12 cellular contexts compared by ENCODE assay signal in genomic region chr5:40409600-40409999, GRCh38.
DNase-seq lines count a peak whose midpoint lies in the region; ATAC-seq, FAIRE-seq and TF ChIP-seq lines count a peak whose summit lies in the region.
"Had no signal": no experiment of that assay in that cellular context is flagged by ENCODE, and none has a peak within 500 bp of the region (broad histone marks: within the 10 kb centered on the region; RNA-seq: fewer than 3 reads in every experiment).

No MANE protein-coding gene starts in this region.

- POLR2A ChIA-PET in T-cell (lab: Charles Lee), result interaction anchor here (0.8 to 4.1 kb wide), 13 partner anchors 8 to 609 kb away, joined by 3 to 52 read pairs (median 10); partner anchors contain the start of gene PTGER4 (in 1 of the 2)

- H3K4me3 ChIP-seq in vagina, result no peak overlapping the region
- H3K4me3 ChIP-seq: MG63 had no signal

- no peak for TF ChIP-seq POLR2A in vagina (IDR thresholded peaks at IDR 0.05)

- H3K27ac Mint-ChIP-seq in T-cell, result peak overlapping the region; percentile 98 to 100
- H3K27ac Mint-ChIP-seq in dendritic cell treated with granulocyte-macrophage colony-stimulating factor and Interleukin-4, amounts not matched to agents 40 ng/mL and 50 ng/mL, for 4 days, result peak overlapping the region; percentile 72

- intact Hi-C loops in dendritic cell treated with granulocyte-macrophage colony-stimulating factor and Interleukin-4, amounts not matched to agents 40 ng/mL and 50 ng/mL, for 4 days (cut with micrococcal nuclease), result no loop called here
- intact Hi-C loops in vagina (cut with DNase I), result no loop called here

- no peak for FAIRE-seq in urothelium cell line (lab: Jason Lieb, UNC)
- FAIRE-seq: endometrium had no signal

- H3K27ac ChIP-seq in vagina, result no peak overlapping the region

- H3K9me3 Mint-ChIP-seq in T-cell, result peaks cover 0 to 6% (median 0%) of the 10 kb centered on the region in 3 donors
- H3K9me3 Mint-ChIP-seq in dendritic cell treated with granulocyte-macrophage colony-stimulating factor and Interleukin-4, amounts not matched to agents 40 ng/mL and 50 ng/mL, for 4 days, result peaks cover 26% of the 10 kb centered on the region

- H3K4me1 ChIP-seq in vagina, result peaks cover 32% of the 10 kb centered on the region

- no peaks in the 10 kb centered on the region for H3K27me3 ChIP-seq in vagina
- H3K27me3 ChIP-seq: MG63 had no signal

- peaks cover 2% of the 10 kb centered on the region for H3K36me3 Mint-ChIP-seq in T-cell
- no peaks in the 10 kb centered on the region for H3K36me3 Mint-ChIP-seq in dendritic cell treated with granulocyte-macrophage colony-stimulating factor and Interleukin-4, amounts not matched to agents 40 ng/mL and 50 ng/mL, for 4 days (ENCODE audit: low read depth)

- H3K36me3 ChIP-seq in vagina, result no peaks in the 10 kb centered on the region
- H3K36me3 ChIP-seq: MG63, thoracic aorta had no signal

- TF ChIP-seq CTCF in vagina (IDR thresholded peaks at IDR 0.05), result no peak

- H3K4me1 Mint-ChIP-seq in T-cell, result peaks cover 71 to 75% (median 73%) of the 10 kb centered on the region in 3 donors
- peaks cover 46% of the 10 kb centered on the region for H3K4me1 Mint-ChIP-seq in dendritic cell treated with granulocyte-macrophage colony-stimulating factor and Interleukin-4, amounts not matched to agents 40 ng/mL and 50 ng/mL, for 4 days (ENCODE audit: low read depth)

- ATAC-seq in T-cell (replicated peaks in 1 of 4) (peak; percentile 13 to 45 (median 34)), HG02798 (IDR thresholded peaks at IDR 0.05; ENCODE audit: poor library complexity, unreplicated experiment) (no peak), HG02840 (IDR thresholded peaks at IDR 0.05; ENCODE audit: low FRiP score, unreplicated experiment) (no peak)

- H3K9me3 ChIP-seq in vagina, result no peaks in the 10 kb centered on the region
- H3K9me3 ChIP-seq: MG63, thoracic aorta had no signal

- DNase-seq in Kasumi-1 (lab: John Stamatoyannopoulos, UW) (peak; percentile 89 to 93), T-cell (peak in 32 of 34 experiments; percentile 29 to 70 (median 50)), urothelium cell line (ENCODE audit: low spot score) (no peak), vagina (ENCODE audit: extremely low spot score in 2 of 2) (no peak)
- peak; percentile 19 for DNase-seq in stimulated activated CD4-positive, alpha-beta T cell treated with anti-CD3 and anti-CD28 coated beads, Interleukin-4, amount 100 ng/mL, for 1 hour
- DNase-seq: MG63, RPMI8226 had no signal

- CTCF ChIA-PET in T-cell (lab: Charles Lee), result interaction anchor here (0.6 to 3.0 kb wide), 12 partner anchors 18 to 279 kb away, joined by 3 to 30 read pairs (median 4); no protein-coding TSS in a partner anchor

- H3K27me3 Mint-ChIP-seq in T-cell, result no peaks in the 10 kb centered on the region
- H3K27me3 Mint-ChIP-seq in dendritic cell treated with granulocyte-macrophage colony-stimulating factor and Interleukin-4, amounts not matched to agents 40 ng/mL and 50 ng/mL, for 4 days, result no peaks in the 10 kb centered on the region

- H3K4me3 Mint-ChIP-seq in T-cell, result peak overlapping the region; percentile 66 to 80 (median 76)
- H3K4me3 Mint-ChIP-seq in dendritic cell treated with granulocyte-macrophage colony-stimulating factor and Interleukin-4, amounts not matched to agents 40 ng/mL and 50 ng/mL, for 4 days, result peak overlapping the region; percentile 10

Comparison
In these comparisons a context has a peak if more than half of its experiments do, and no peak if none do; other contexts are left out.
1. DNase-seq: peak in Kasumi-1 (2 of 2), T-cell (32 of 34) and stimulated activated CD4-positive, alpha-beta T cell treated with anti-CD3 and anti-CD28 coated beads, Interleukin-4, amount 100 ng/mL, for 1 hour (single experiment); none in urothelium cell line (single experiment) and vagina (0 of 2).
2. ATAC-seq: peak in T-cell (4 of 4); none in HG02798 (single experiment) and HG02840 (single experiment).